8 cellular contexts compared by ENCODE assay signal in the genomic region with DNA sequence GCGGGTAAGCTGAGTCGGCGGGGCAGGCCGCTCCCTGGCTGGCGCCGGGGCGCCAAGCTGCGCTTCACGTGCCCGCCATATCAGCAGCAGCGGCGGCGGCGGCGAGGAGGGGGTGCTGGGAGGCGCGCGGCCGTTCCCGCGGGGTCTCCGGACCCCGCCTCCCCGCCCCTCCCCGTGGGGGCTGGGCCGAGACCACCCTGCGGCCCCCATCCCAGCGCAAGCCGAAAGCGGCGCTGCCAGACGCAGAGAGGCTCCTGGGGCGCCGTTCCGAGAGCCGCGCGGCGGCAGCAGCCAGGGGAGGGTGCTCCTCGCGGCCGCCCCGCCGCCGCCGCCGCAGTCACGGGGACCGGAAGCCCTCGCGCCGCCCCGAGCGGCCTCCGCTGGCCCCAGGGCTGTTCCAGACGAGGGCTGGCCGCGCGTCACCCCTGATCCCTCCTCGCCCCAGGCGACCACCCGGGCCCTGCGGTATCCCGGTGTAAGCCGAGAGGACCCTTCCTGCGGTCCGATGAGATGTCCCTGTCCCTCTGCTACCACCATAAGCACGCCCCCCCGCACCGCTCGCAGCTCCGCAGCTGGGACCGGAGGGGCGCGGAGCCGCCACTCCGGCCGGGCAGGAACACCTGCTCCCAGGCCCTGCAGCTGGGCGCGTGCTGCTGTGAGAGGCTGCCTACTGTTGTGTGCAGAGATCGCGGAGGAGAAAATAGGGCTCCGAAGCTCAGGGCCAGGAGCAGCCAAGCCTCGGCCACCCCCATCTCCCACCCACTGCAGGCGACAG. TPM values are rescaled to one million over a fixed set of nuclear protein-coding genes. Genes with fewer than 3 reads are reported as not detected.
A peak's percentile ranks its signal among the peaks of the same experiment; 100 is the strongest.
DNase-seq lines count a peak whose midpoint lies in the region; ATAC-seq and TF ChIP-seq lines count a peak whose summit lies in the region.

No MANE protein-coding gene starts in this region.

- H3K27ac Mint-ChIP-seq in activated T-helper 1 cell treated with anti-CD3 and anti-CD28 coated beads, Interleukin-12 subunit alpha, Interleukin-12 subunit beta, Interleukin-2, Interleukin-4 antibody, amounts not matched to agents 30 ng/mL and 10 ng/mL and 1 ng/mL, durations not matched to agents 14 hours and 24 hours and 36 hours: peak overlapping the region; percentile 65

- intact Hi-C loops in activated T-helper 1 cell treated with anti-CD3 and anti-CD28 coated beads, Interleukin-12 subunit alpha, Interleukin-12 subunit beta, Interleukin-2, Interleukin-4 antibody, amounts not matched to agents 30 ng/mL and 10 ng/mL and 1 ng/mL, durations not matched to agents 14 hours and 24 hours and 36 hours (cut with micrococcal nuclease): loop anchor here (5.0 kb wide), 2 partner anchors 162 to 1303 kb away; partner anchors contain the start of gene MID1IP1
- intact Hi-C loops in left cardiac atrium (cut with DNase I): loop anchor here (5.0 kb wide), 2 partner anchors 47 to 52 kb away; no protein-coding TSS in a partner anchor

- TF ChIP-seq CTCF in 22Rv1 (IDR thresholded peaks at IDR 0.05): no peak
- TF ChIP-seq CTCF in GM10266 (IDR thresholded peaks at IDR 0.05; ENCODE audit: control insufficient read depth, insufficient read depth, low read depth, missing control alignments): no peak

- no peaks in the 10 kb centered on the region for H3K36me3 ChIP-seq in HUES64 (ENCODE audit: insufficient read depth, low read length)
- no peaks in the 10 kb centered on the region for H3K36me3 ChIP-seq in rectal smooth muscle tissue (ENCODE audit: control insufficient read depth, insufficient read depth, low read length)

- no peaks in the 10 kb centered on the region for H3K9me3 Mint-ChIP-seq in activated T-helper 1 cell treated with anti-CD3 and anti-CD28 coated beads, Interleukin-12 subunit alpha, Interleukin-12 subunit beta, Interleukin-2, Interleukin-4 antibody, amounts not matched to agents 30 ng/mL and 10 ng/mL and 1 ng/mL, durations not matched to agents 14 hours and 24 hours and 36 hours

- peaks cover 3% of the 10 kb centered on the region for H3K27me3 Mint-ChIP-seq in activated T-helper 1 cell treated with anti-CD3 and anti-CD28 coated beads, Interleukin-12 subunit alpha, Interleukin-12 subunit beta, Interleukin-2, Interleukin-4 antibody, amounts not matched to agents 30 ng/mL and 10 ng/mL and 1 ng/mL, durations not matched to agents 14 hours and 24 hours and 36 hours (ENCODE audit: insufficient read depth)

- H3K4me1 ChIP-seq in HUES64 (ENCODE audit: insufficient read depth, low read length): peaks cover 25% of the 10 kb centered on the region
- H3K4me1 ChIP-seq in rectal smooth muscle tissue (ENCODE audit: control insufficient read depth, insufficient read depth, low read length): peaks cover 6% of the 10 kb centered on the region

- H3K27me3 ChIP-seq in HUES64 (ENCODE audit: insufficient read depth, low read length) (peaks cover 46% of the 10 kb centered on the region), rectal smooth muscle tissue (ENCODE audit: control insufficient read depth, insufficient read depth, low read length) (no peaks in the 10 kb centered on the region)

- H3K4me3 ChIP-seq in HUES64 (ENCODE audit: low read length) (peak overlapping the region; percentile 57), rectal smooth muscle tissue (ENCODE audit: low read length) (peak overlapping the region; percentile 73)

- under 1% methylated on average over 84 of the region's 85 CpGs for WGBS in HUES64

- ATAC-seq in left cardiac atrium: peak; percentile 48 to 52

- H3K27ac ChIP-seq in 22Rv1 (peak overlapping the region; percentile 98), HUES64 (ENCODE audit: low read depth, low read length) (no peak overlapping the region; the same call in 1 of the 2 replicates), rectal smooth muscle tissue (ENCODE audit: low read depth, low read length) (peak overlapping the region; percentile 77)

- H3K9ac ChIP-seq in HUES64 (ENCODE audit: low read depth, low read length) (peak overlapping the region; percentile 50; the same call in 1 of the 2 replicates), rectal smooth muscle tissue (ENCODE audit: low read length) (peak overlapping the region; percentile 45)

- no peaks in the 10 kb centered on the region for H3K9me3 ChIP-seq in HUES64 (ENCODE audit: insufficient read depth, low read depth, low read length)

- peak overlapping the region; percentile 78 for H3K4me3 Mint-ChIP-seq in activated T-helper 1 cell treated with anti-CD3 and anti-CD28 coated beads, Interleukin-12 subunit alpha, Interleukin-12 subunit beta, Interleukin-2, Interleukin-4 antibody, amounts not matched to agents 30 ng/mL and 10 ng/mL and 1 ng/mL, durations not matched to agents 14 hours and 24 hours and 36 hours

- DNase-seq in GM10266 (ENCODE audit: extremely low spot score) (peak; percentile 64), left cardiac atrium (no peak), AML-193 (lab: John Stamatoyannopoulos, UW) (no peak), hepatic stellate cell (ENCODE audit: low spot score) (no peak)
- DNase-seq in activated T-helper 1 cell treated with anti-CD3 and anti-CD28 coated beads, Interleukin-12 subunit alpha, Interleukin-12 subunit beta, Interleukin-2, Interleukin-4 antibody, amounts not matched to agents 30 ng/mL and 10 ng/mL and 1 ng/mL, durations not matched to agents 14 hours and 24 hours and 36 hours (ENCODE audit: low spot score): peak; percentile 17

- H3K36me3 Mint-ChIP-seq in activated T-helper 1 cell treated with anti-CD3 and anti-CD28 coated beads, Interleukin-12 subunit alpha, Interleukin-12 subunit beta, Interleukin-2, Interleukin-4 antibody, amounts not matched to agents 30 ng/mL and 10 ng/mL and 1 ng/mL, durations not matched to agents 14 hours and 24 hours and 36 hours (ENCODE audit: low read depth): no peaks in the 10 kb centered on the region

- peaks cover 6% of the 10 kb centered on the region for H3K4me1 Mint-ChIP-seq in activated T-helper 1 cell treated with anti-CD3 and anti-CD28 coated beads, Interleukin-12 subunit alpha, Interleukin-12 subunit beta, Interleukin-2, Interleukin-4 antibody, amounts not matched to agents 30 ng/mL and 10 ng/mL and 1 ng/mL, durations not matched to agents 14 hours and 24 hours and 36 hours (ENCODE audit: low read depth)

RNA-seq across cellular contexts. Expression of gene BCOR, which starts 7.4 kb away (rescaled TPM):
- 34.7 TPM for polyA plus RNA-seq in HUES64 (2013, experiment 1 of 2)
- 31.5 TPM for polyA plus RNA-seq in HUES64 (2013, experiment 2 of 2)
- total RNA-seq in activated T-helper 1 cell treated with anti-CD3 and anti-CD28 coated beads, Interleukin-12 subunit alpha, Interleukin-12 subunit beta, Interleukin-2, Interleukin-4 antibody, amounts not matched to agents 30 ng/mL and 10 ng/mL and 1 ng/mL, durations not matched to agents 14 hours and 24 hours and 36 hours: 65.2 and 72.0 TPM in 2 replicates
- 10 to 100 TPM; 10.8 to 21.6 TPM for total RNA-seq in left cardiac atrium

Comparison
In these comparisons a context has a peak if more than half of its experiments do, and no peak if none do; other contexts are left out.
1. DNase-seq: peak in GM10266 (single experiment) and activated T-helper 1 cell treated with anti-CD3 and anti-CD28 coated beads, Interleukin-12 subunit alpha, Interleukin-12 subunit beta, Interleukin-2, Interleukin-4 antibody, amounts not matched to agents 30 ng/mL and 10 ng/mL and 1 ng/mL, durations not matched to agents 14 hours and 24 hours and 36 hours (single experiment); none in left cardiac atrium (single experiment), AML-193 (0 of 2) and hepatic stellate cell (single experiment).